In the genomic region with DNA sequence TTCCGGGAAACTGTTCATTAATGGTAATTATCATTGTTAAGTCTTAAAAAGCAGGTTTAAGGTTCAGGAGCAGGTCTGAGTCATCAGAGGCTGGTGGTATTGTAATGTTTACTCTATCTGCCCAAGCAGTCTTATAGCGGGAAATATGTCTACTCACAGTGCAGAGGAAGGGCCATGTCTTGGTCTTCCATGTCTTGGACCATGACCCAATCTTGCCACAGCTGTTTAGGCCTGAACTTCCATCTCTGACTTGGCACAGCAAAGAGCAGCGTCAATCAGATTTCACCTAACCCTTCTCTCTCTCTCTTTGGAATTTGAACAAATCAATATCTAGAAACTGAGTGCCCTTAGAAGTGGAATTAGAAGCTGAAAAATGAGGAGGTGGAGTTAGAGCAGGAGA, we compare ENCODE assay signal across 17 cellular contexts. TPM values are rescaled to one million over a fixed set of nuclear protein-coding genes. Genes with fewer than 3 reads are reported as not detected.
DNase-seq lines count a peak whose midpoint lies in the region; ATAC-seq and TF ChIP-seq lines count a peak whose summit lies in the region.
"Had no signal": no experiment of that assay in that cellular context is flagged by ENCODE, and none has a peak within 500 bp of the region (broad histone marks: within the 10 kb centered on the region; RNA-seq: fewer than 3 reads in every experiment).

No MANE protein-coding gene starts in this region.

- TF ChIP-seq CTCF in mammary epithelial cell (conservative IDR thresholded peaks at IDR 0.05 in 1 of 2, IDR thresholded peaks at IDR 0.05 in 1 of 2; ENCODE audit: extremely low read depth in 1 of 2, insufficient read depth in 1 of 2, low read depth in 1 of 2, low read length in 2 of 2) (no peak), WERI-Rb-1 (IDR thresholded peaks at IDR 0.05; ENCODE audit: low read depth, low read length) (no peak), natural killer cell (IDR thresholded peaks at IDR 0.05) (no peak)

- CTCF ChIA-PET in mammary epithelial cell (lab: Charles Lee; ENCODE audit: low non-redundant PET) = no interaction called here

- H4K20me1 ChIP-seq in mammary epithelial cell (ENCODE audit: insufficient read depth, low read length) = no peaks in the 10 kb centered on the region

- DNase-seq in Daoy (ENCODE audit: low read depth) = peak; percentile 48
- peak; percentile 53 for DNase-seq in NCI-H69 (lab: John Stamatoyannopoulos, UW)
- DNase-seq in mammary epithelial cell = peak; percentile 54
- no peak for DNase-seq in left lobe of liver (ENCODE audit: low spot score)
- no peak for DNase-seq in WERI-Rb-1
- DNase-seq in cerebellum (ENCODE audit: low spot score) = no peak
- no peak for DNase-seq in OCI-M2 (lab: John Stamatoyannopoulos, UW; ENCODE audit: unreplicated experiment)
- no peak for DNase-seq in natural killer cell
- DNase-seq: activated CD4-positive, alpha-beta T cell treated with anti-CD3 and anti-CD28 coated beads, Interleukin-2, amount 50 U/mL, for 1 hour; activated gamma-delta T cell treated with Interleukin-2 at 50 U/mL for 16 hours; CD4-positive, CD25-positive, alpha-beta regulatory T cell; DMS79; left lung; Right ventricle myocardium superior; sigmoid colon; upper lobe of right lung had no signal

- no peaks in the 10 kb centered on the region for H3K4me1 Mint-ChIP-seq in natural killer cell
- H3K4me1 Mint-ChIP-seq: CD4-positive, CD25-positive, alpha-beta regulatory T cell had no signal

- H3K4me2 ChIP-seq in mammary epithelial cell (ENCODE audit: insufficient read depth, low read depth, low read length) = no peak overlapping the region

- no peak overlapping the region for H3K27ac Mint-ChIP-seq in natural killer cell
- H3K27ac Mint-ChIP-seq: CD4-positive, CD25-positive, alpha-beta regulatory T cell had no signal

- intact Hi-C loops in mammary epithelial cell (cut with micrococcal nuclease) (no loop called here), natural killer cell (cut with micrococcal nuclease) (no loop called here)

- H3K4me3 ChIP-seq in mammary epithelial cell (replicated peaks in 1 of 3; ENCODE audit: insufficient read depth in 1 of 3, low read depth in 2 of 3, low read length in 3 of 3) (no peak overlapping the region), WERI-Rb-1 (ENCODE audit: low read depth, low read length) (no peak overlapping the region)
- H3K4me3 ChIP-seq: HAP-1, left lung, sigmoid colon, upper lobe of right lung had no signal

- no peaks in the 10 kb centered on the region for H3K36me3 Mint-ChIP-seq in natural killer cell
- H3K36me3 Mint-ChIP-seq: CD4-positive, CD25-positive, alpha-beta regulatory T cell had no signal

- H3K4me1 ChIP-seq in mammary epithelial cell (ENCODE audit: insufficient read depth, low read length) = peaks cover 17% of the 10 kb centered on the region
- H3K4me1 ChIP-seq: HAP-1, upper lobe of right lung had no signal

- WGBS in mammary epithelial cell (ENCODE audit: low coverage, missing lambda C conversion rate) = 89% methylated on average over 3 of the region's 3 CpGs

- no peak overlapping the region for H2AFZ ChIP-seq in mammary epithelial cell (ENCODE audit: low read depth, low read length)

- no peaks in the 10 kb centered on the region for H3K79me2 ChIP-seq in mammary epithelial cell (ENCODE audit: insufficient read depth, low read length)

- H3K9me3 ChIP-seq in mammary epithelial cell (replicated peaks; ENCODE audit: insufficient read depth, low read length) (no peaks in the 10 kb centered on the region), WERI-Rb-1 (ENCODE audit: severe bottlenecking) (no peaks in the 10 kb centered on the region)
- H3K9me3 ChIP-seq: HAP-1, left lung, sigmoid colon, upper lobe of right lung had no signal

- no peak overlapping the region for H3K9ac ChIP-seq in mammary epithelial cell (ENCODE audit: insufficient read depth, low read length)

- dilution Hi-C loops in mammary epithelial cell (cut with HindIII; ENCODE audit: low sequenced_read_pairs) = no loop called here

- ATAC-seq in left lobe of liver = peak; percentile 86
- ATAC-seq in natural killer cell = no peak
- ATAC-seq: left lung, upper lobe of right lung had no signal

- no peak overlapping the region for H3K4me3 Mint-ChIP-seq in natural killer cell
- H3K4me3 Mint-ChIP-seq: CD4-positive, CD25-positive, alpha-beta regulatory T cell had no signal

- H3K27me3 ChIP-seq in mammary epithelial cell (ENCODE audit: insufficient read depth, low read length) = no peaks in the 10 kb centered on the region
- no peaks in the 10 kb centered on the region for H3K27me3 ChIP-seq in WERI-Rb-1 (ENCODE audit: insufficient read depth, low read depth, severe bottlenecking)
- H3K27me3 ChIP-seq: left lung, sigmoid colon, upper lobe of right lung had no signal

- in situ Hi-C loops in mammary epithelial cell (cut with MboI; ENCODE audit: low sequenced_read_pairs in 2 of 2) = no loop called here

- H3K27me3 Mint-ChIP-seq in natural killer cell (ENCODE audit: low read depth in 2 of 2) = peaks cover 0 to 4% of the 10 kb centered on the region in 2 donors

- BruUV-seq in mammary epithelial cell (replicated peaks; lab: Mats Ljungman, UMichigan) = no TSS peak

- H3K36me3 ChIP-seq in mammary epithelial cell (ENCODE audit: insufficient read depth, low read length) (no peaks in the 10 kb centered on the region), WERI-Rb-1 (no peaks in the 10 kb centered on the region)
- H3K36me3 ChIP-seq: HAP-1, left lung, upper lobe of right lung had no signal

- no peaks in the 10 kb centered on the region for H3K9me3 Mint-ChIP-seq in natural killer cell

- no peak overlapping the region for H3K27ac ChIP-seq in mammary epithelial cell (ENCODE audit: insufficient read depth, low read depth, low read length)
- no peak overlapping the region for H3K27ac ChIP-seq in WERI-Rb-1
- H3K27ac ChIP-seq: left lung, sigmoid colon, upper lobe of right lung had no signal

RNA-seq across cellular contexts. Expression of a gene that starts 25.8 kb away (rescaled TPM):
- 0.36 and 0.69 TPM in 2 replicates for total RNA-seq in Daoy (2014; rRNA removed; shearing (Covaris generic))
- 10 to 100 TPM in 1 of 2 donors, 1 to 10 TPM in 1; 1.4 to 11.5 TPM for total RNA-seq in mammary epithelial cell
- polyA plus RNA-seq in mammary epithelial cell = 1.3 TPM
- 1.3 TPM for polyA minus RNA-seq in mammary epithelial cell
- total RNA-seq in left lobe of liver = 0.75 TPM
- total RNA-seq in cerebellum = 5.3 TPM
- total RNA-seq in natural killer cell = under 1 TPM in 1 of 3 donors, not detected in 2; 0.08 TPM
- total RNA-seq: CD4-positive, CD25-positive, alpha-beta regulatory T cell had no signal

Comparison
In these comparisons a context has a peak if more than half of its experiments do, and no peak if none do; other contexts are left out.
1. DNase-seq: peak in Daoy (single experiment), NCI-H69 (single experiment) and mammary epithelial cell (single experiment); none in left lobe of liver (single experiment), WERI-Rb-1 (single experiment), cerebellum (single experiment), OCI-M2 (single experiment) and natural killer cell (single experiment).